In genomic region chr14:31945074-31945613, GRCh38 we compare ENCODE assay signal across 9 cellular contexts.
DNase-seq lines count a peak whose midpoint lies in the region; ATAC-seq and TF ChIP-seq lines count a peak whose summit lies in the region.
"Had no signal": no experiment of that assay in that cellular context is flagged by ENCODE, and none has a peak within 500 bp of the region (broad histone marks: within the 10 kb centered on the region; RNA-seq: fewer than 3 reads in every experiment).

No MANE protein-coding gene starts in this region.

- no peak overlapping the region for H3K4me3 ChIP-seq in brain microvascular endothelial cell (ENCODE audit: low read depth, low read length)
- H3K4me3 ChIP-seq: sigmoid colon had no signal

- no peaks in the 10 kb centered on the region for H3K9me3 ChIP-seq in T-helper 17 cell (ENCODE audit: control insufficient read depth, low read length, poor library complexity, severe bottlenecking)
- H3K9me3 ChIP-seq: sigmoid colon had no signal

- H3K27me3 Mint-ChIP-seq in T-helper 17 cell (no peaks in the 10 kb centered on the region), osteocyte (ENCODE audit: unreplicated experiment) (peaks cover 2% of the 10 kb centered on the region)

- H3K27ac Mint-ChIP-seq in T-helper 17 cell: peak overlapping the region; percentile 92
- no peak overlapping the region for H3K27ac Mint-ChIP-seq in stimulated activated effector memory CD8-positive, alpha-beta T cell treated with anti-CD3 and anti-CD28 coated beads, Interleukin-12 subunit alpha, Interleukin-12 subunit beta, amount 100 ng/mL, for 72 hours
- H3K27ac Mint-ChIP-seq in osteocyte (ENCODE audit: unreplicated experiment): no peak overlapping the region

- ATAC-seq in HG03103 (IDR thresholded peaks at IDR 0.05; ENCODE audit: low read depth, unreplicated experiment) (peak; percentile 75), T-helper 17 cell (peak; percentile 90)
- ATAC-seq in stimulated activated effector memory CD8-positive, alpha-beta T cell treated with anti-CD3 and anti-CD28 coated beads, Interleukin-12 subunit alpha, Interleukin-12 subunit beta, amount 100 ng/mL, for 72 hours: peak; percentile 44

- H3K4me3 Mint-ChIP-seq in T-helper 17 cell: peak overlapping the region; percentile 87
- no peak overlapping the region for H3K4me3 Mint-ChIP-seq in stimulated activated effector memory CD8-positive, alpha-beta T cell treated with anti-CD3 and anti-CD28 coated beads, Interleukin-12 subunit alpha, Interleukin-12 subunit beta, amount 100 ng/mL, for 72 hours
- H3K4me3 Mint-ChIP-seq in osteocyte (ENCODE audit: unreplicated experiment): no peak overlapping the region

- DNase-seq in activated CD4-positive, alpha-beta T cell treated with anti-CD3 and anti-CD28 coated beads, Interleukin-2, amount 50 U/mL, for 1 hour: peak; percentile 10
- no peak for DNase-seq in activated CD4-positive, alpha-beta T cell treated with anti-CD3 and anti-CD28 coated beads for 1 hour
- DNase-seq in T-helper 17 cell (no peak), brain microvascular endothelial cell (no peak), osteocyte (ENCODE audit: extremely low spot score, unreplicated experiment) (no peak), 8988T (no peak)
- no peak for DNase-seq in stimulated activated effector memory CD8-positive, alpha-beta T cell treated with anti-CD3 and anti-CD28 coated beads, Interleukin-12 subunit alpha, Interleukin-12 subunit beta, amount 100 ng/mL, for 72 hours (ENCODE audit: low spot score in 2 of 2)
- DNase-seq: sigmoid colon had no signal

- H3K36me3 Mint-ChIP-seq in T-helper 17 cell (ENCODE audit: low read depth) (no peaks in the 10 kb centered on the region), osteocyte (ENCODE audit: unreplicated experiment) (no peaks in the 10 kb centered on the region)
- H3K36me3 Mint-ChIP-seq in stimulated activated effector memory CD8-positive, alpha-beta T cell treated with anti-CD3 and anti-CD28 coated beads, Interleukin-12 subunit alpha, Interleukin-12 subunit beta, amount 100 ng/mL, for 72 hours: no peaks in the 10 kb centered on the region

- no peak overlapping the region for H3K27ac ChIP-seq in brain microvascular endothelial cell
- H3K27ac ChIP-seq: sigmoid colon had no signal

- no peaks in the 10 kb centered on the region for H3K27me3 ChIP-seq in brain microvascular endothelial cell (replicated peaks)
- H3K27me3 ChIP-seq: sigmoid colon had no signal

- H3K36me3 ChIP-seq in brain microvascular endothelial cell (replicated peaks): no peaks in the 10 kb centered on the region
- H3K36me3 ChIP-seq: sigmoid colon had no signal

- H3K9me3 Mint-ChIP-seq in stimulated activated effector memory CD8-positive, alpha-beta T cell treated with anti-CD3 and anti-CD28 coated beads, Interleukin-12 subunit alpha, Interleukin-12 subunit beta, amount 100 ng/mL, for 72 hours: no peaks in the 10 kb centered on the region
- no peaks in the 10 kb centered on the region for H3K9me3 Mint-ChIP-seq in osteocyte (ENCODE audit: unreplicated experiment)

- TF ChIP-seq CTCF in brain microvascular endothelial cell (IDR thresholded peaks at IDR 0.05; ENCODE audit: low read depth, low read length, missing control alignments): no peak
- no peak for TF ChIP-seq CTCF in osteocyte (IDR thresholded peaks at IDR 0.05)

- peaks cover 39% of the 10 kb centered on the region for H3K4me1 Mint-ChIP-seq in T-helper 17 cell
- H3K4me1 Mint-ChIP-seq in stimulated activated effector memory CD8-positive, alpha-beta T cell treated with anti-CD3 and anti-CD28 coated beads, Interleukin-12 subunit alpha, Interleukin-12 subunit beta, amount 100 ng/mL, for 72 hours: peaks cover 10% of the 10 kb centered on the region
- H3K4me1 Mint-ChIP-seq in osteocyte (ENCODE audit: unreplicated experiment): peaks cover 5% of the 10 kb centered on the region

- in situ Hi-C loops in brain microvascular endothelial cell (cut with HindIII; ENCODE audit: low pct_ligation_motif_present, low sequenced_read_pairs): no loop called here
